In the genomic region with DNA sequence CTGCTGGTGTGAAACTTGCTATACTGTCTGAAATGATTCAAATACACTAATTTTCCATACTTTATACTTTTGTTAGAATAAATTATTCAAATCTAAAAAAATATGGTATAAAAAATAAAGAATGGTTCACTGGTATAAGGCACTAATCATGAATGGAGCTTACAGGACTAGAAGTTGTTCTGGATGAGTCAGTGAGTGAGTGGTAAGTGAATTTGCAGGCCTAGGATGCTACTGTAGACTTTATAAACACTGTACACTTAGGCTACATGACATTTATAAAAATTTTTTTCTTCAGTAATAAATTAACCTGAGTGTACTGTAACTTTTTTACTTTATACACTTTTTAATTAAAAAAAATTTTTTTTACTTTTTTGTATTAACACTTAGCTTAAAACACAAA, we compare ENCODE assay signal across 31 cellular contexts.
"Had no signal": no experiment of that assay in that cellular context is flagged by ENCODE, and none has a peak within 500 bp of the region (broad histone marks: within the 10 kb centered on the region; RNA-seq: fewer than 3 reads in every experiment).

No MANE protein-coding gene starts in this region.

- H3K27ac Mint-ChIP-seq: activated CD4-positive, alpha-beta T cell treated with anti-CD3 and anti-CD28 coated beads, Interleukin-2, amount 10 ng/mL, durations not matched to agents 24 days and 14 days; activated CD8-positive, alpha-beta T cell treated with anti-CD3 and anti-CD28 coated beads, Interleukin-2, amount 10 ng/mL, durations not matched to agents 7 days and 5 days; activated naive CD4-positive, alpha-beta T cell treated with anti-CD3 and anti-CD28 coated beads, Interleukin-2, amount 50 U/mL, for 24 hours; activated naive CD8-positive, alpha-beta T cell treated with anti-CD3 and anti-CD28 coated beads, Interleukin-2, amount 10 ng/mL, durations not matched to agents 7 days and 5 days; activated T-cell treated with anti-CD3 and anti-CD28 coated beads, Interleukin-2, amount 50 U/mL, for 24 hours; activated T-helper 2 cell treated with anti-CD3 and anti-CD28 coated beads, Interferon-gamma antibody, Interleukin-2, Interleukin-4, amounts not matched to agents 10 μg/mL and 5 μg/mL and 100 μg/mL, durations not matched to agents 14 hours and 24 hours and 36 hours; T-helper 1 cell treated with Interleukin-12 subunit alpha and Interleukin-12 subunit beta and Interleukin-4 antibody, amounts not matched to agents 30 μg/mL and 1 μg/mL, for 36 hours; T-helper 2 cell treated with Interferon-gamma antibody and Interleukin-4, amounts not matched to agents 5 μg/mL and 100 μg/mL, for 36 hours had no signal

- H3K9me3 Mint-ChIP-seq: activated CD4-positive, alpha-beta T cell treated with anti-CD3 and anti-CD28 coated beads, Interleukin-2, amount 10 ng/mL, durations not matched to agents 24 days and 14 days; activated naive CD8-positive, alpha-beta T cell treated with anti-CD3 and anti-CD28 coated beads, Interleukin-2, amount 10 ng/mL, durations not matched to agents 7 days and 5 days; activated T-cell treated with anti-CD3 and anti-CD28 coated beads, Interleukin-2, amount 50 U/mL, for 24 hours; activated T-helper 2 cell treated with anti-CD3 and anti-CD28 coated beads, Interferon-gamma antibody, Interleukin-2, Interleukin-4, amounts not matched to agents 10 μg/mL and 5 μg/mL and 100 μg/mL, durations not matched to agents 14 hours and 24 hours and 36 hours; T-helper 1 cell treated with Interleukin-12 subunit alpha and Interleukin-12 subunit beta and Interleukin-4 antibody, amounts not matched to agents 30 μg/mL and 1 μg/mL, for 36 hours; T-helper 2 cell treated with Interferon-gamma antibody and Interleukin-4, amounts not matched to agents 5 μg/mL and 100 μg/mL, for 36 hours had no signal

- H3K27me3 Mint-ChIP-seq: activated CD4-positive, alpha-beta T cell treated with anti-CD3 and anti-CD28 coated beads, Interleukin-2, amount 10 ng/mL, durations not matched to agents 24 days and 14 days; activated naive CD4-positive, alpha-beta T cell treated with anti-CD3 and anti-CD28 coated beads, Interleukin-2, amount 50 U/mL, for 24 hours; activated naive CD8-positive, alpha-beta T cell treated with anti-CD3 and anti-CD28 coated beads, Interleukin-2, amount 10 ng/mL, durations not matched to agents 7 days and 5 days; activated T-cell treated with anti-CD3 and anti-CD28 coated beads, Interleukin-2, amount 50 U/mL, for 24 hours had no signal

- H3K4me1 Mint-ChIP-seq: activated CD4-positive, alpha-beta T cell treated with anti-CD3 and anti-CD28 coated beads, Interleukin-2, amount 10 ng/mL, durations not matched to agents 24 days and 14 days; activated naive CD4-positive, alpha-beta T cell treated with anti-CD3 and anti-CD28 coated beads, Interleukin-2, amount 50 U/mL, for 24 hours had no signal

- H3K4me3 Mint-ChIP-seq: activated CD4-positive, alpha-beta T cell treated with anti-CD3 and anti-CD28 coated beads, Interleukin-2, amount 10 ng/mL, durations not matched to agents 24 days and 14 days; activated CD8-positive, alpha-beta T cell treated with anti-CD3 and anti-CD28 coated beads, Interleukin-2, amount 10 ng/mL, durations not matched to agents 7 days and 5 days; activated naive CD4-positive, alpha-beta T cell treated with anti-CD3 and anti-CD28 coated beads, Interleukin-2, amount 50 U/mL, for 24 hours; activated naive CD8-positive, alpha-beta T cell treated with anti-CD3 and anti-CD28 coated beads, Interleukin-2, amount 10 ng/mL, durations not matched to agents 7 days and 5 days; activated T-cell treated with anti-CD3 and anti-CD28 coated beads, Interleukin-2, amount 50 U/mL, for 24 hours; T-helper 1 cell treated with Interleukin-12 subunit alpha and Interleukin-12 subunit beta and Interleukin-4 antibody, amounts not matched to agents 30 μg/mL and 1 μg/mL, for 36 hours; T-helper 2 cell treated with Interferon-gamma antibody and Interleukin-4, amounts not matched to agents 5 μg/mL and 100 μg/mL, for 36 hours had no signal

- DNase-seq: activated CD4-positive, alpha-beta T cell treated with anti-CD3 and anti-CD28 coated beads, Interleukin-2, amount 10 ng/mL, durations not matched to agents 24 days and 14 days; activated CD4-positive, alpha-beta T cell treated with anti-CD3 and anti-CD28 coated beads, Interleukin-2, amount 50 U/mL, for 4 hours; activated CD8-positive, alpha-beta T cell treated with anti-CD3 and anti-CD28 coated beads, Interleukin-2, amount 10 ng/mL, durations not matched to agents 7 days and 5 days; activated gamma-delta T cell; activated naive CD4-positive, alpha-beta T cell treated with Interleukin-2 at 50 U/mL for 16 hours; activated naive CD8-positive, alpha-beta T cell treated with anti-CD3 and anti-CD28 coated beads, Interleukin-2, amount 10 ng/mL, durations not matched to agents 7 days and 5 days; activated T-cell treated with anti-CD3 and anti-CD28 coated beads, Interleukin-2, amount 50 U/mL, for 24 hours; body of pancreas; caudate nucleus; cerebellar nuclear complex; NCI-H1105; NCI-H1436; NCI-H1694; NCI-H1930; NCI-H2081 treated with DMSO at 0.1 percent for 48 hours; NCI-H226; NCI-H446 treated with DMSO at 0.1 percent for 48 hours; NCI-H524; NCI-H69; NCI-H82; PC-3; Peyer's patch; RPMI8226; SHP77 treated with DMSO at 0.1 percent for 48 hours; SK-N-SH had no signal

- FAIRE-seq: astrocyte, TTC549 had no signal

- ATAC-seq: activated CD8-positive, alpha-beta T cell treated with anti-CD3 and anti-CD28 coated beads, Interleukin-2, amount 10 ng/mL, durations not matched to agents 7 days and 5 days; body of pancreas; PC-3 had no signal
